In genomic region chr17:3645310-3645709, GRCh38 we compare ENCODE assay signal across 12 cellular contexts. TPM values are rescaled to one million over a fixed set of nuclear protein-coding genes. Genes with fewer than 3 reads are reported as not detected.
DNase-seq lines count a peak whose midpoint lies in the region; ATAC-seq and TF ChIP-seq lines count a peak whose summit lies in the region.
"Had no signal": no experiment of that assay in that cellular context is flagged by ENCODE, and none has a peak within 500 bp of the region (broad histone marks: within the 10 kb centered on the region; RNA-seq: fewer than 3 reads in every experiment).

No MANE protein-coding gene starts in this region.

- peaks cover 42% of the 10 kb centered on the region for H3K4me1 Mint-ChIP-seq in activated CD4-positive, alpha-beta memory T cell treated with anti-CD3 and anti-CD28 coated beads, Interleukin-2, amount 10 ng/mL, durations not matched to agents 7 days and 5 days
- peaks cover 21% of the 10 kb centered on the region for H3K4me1 Mint-ChIP-seq in activated CD4-positive, alpha-beta memory T cell treated with anti-CD3 and anti-CD28 coated beads for 36 hours (ENCODE audit: low read depth)
- H3K4me1 Mint-ChIP-seq in activated B cell treated with CpG ODN at 0.5 μM for 24 hours (peaks cover 30% of the 10 kb centered on the region), memory B cell (peaks cover 17% of the 10 kb centered on the region)

- no peaks in the 10 kb centered on the region for H3K9me3 Mint-ChIP-seq in activated CD4-positive, alpha-beta memory T cell treated with anti-CD3 and anti-CD28 coated beads, Interleukin-2, amount 10 ng/mL, durations not matched to agents 7 days and 5 days
- H3K9me3 Mint-ChIP-seq in activated CD4-positive, alpha-beta memory T cell treated with anti-CD3 and anti-CD28 coated beads for 36 hours: no peaks in the 10 kb centered on the region
- H3K9me3 Mint-ChIP-seq in activated B cell treated with CpG ODN at 0.5 μM for 24 hours (no peaks in the 10 kb centered on the region), memory B cell (no peaks in the 10 kb centered on the region)

- H3K36me3 Mint-ChIP-seq in activated CD4-positive, alpha-beta memory T cell treated with anti-CD3 and anti-CD28 coated beads, Interleukin-2, amount 10 ng/mL, durations not matched to agents 7 days and 5 days (ENCODE audit: low read depth): peaks cover 35% of the 10 kb centered on the region
- H3K36me3 Mint-ChIP-seq in activated CD4-positive, alpha-beta memory T cell treated with anti-CD3 and anti-CD28 coated beads for 36 hours: peaks cover 35% of the 10 kb centered on the region
- peaks cover 26% of the 10 kb centered on the region for H3K36me3 Mint-ChIP-seq in activated B cell treated with CpG ODN at 0.5 μM for 24 hours (ENCODE audit: low read depth)
- peaks cover 6% of the 10 kb centered on the region for H3K36me3 Mint-ChIP-seq in memory B cell

- H3K27ac Mint-ChIP-seq in activated CD4-positive, alpha-beta memory T cell treated with anti-CD3 and anti-CD28 coated beads, Interleukin-2, amount 10 ng/mL, durations not matched to agents 7 days and 5 days: peak overlapping the region; percentile 44
- no peak overlapping the region for H3K27ac Mint-ChIP-seq in activated CD4-positive, alpha-beta memory T cell treated with anti-CD3 and anti-CD28 coated beads for 36 hours
- H3K27ac Mint-ChIP-seq in activated B cell treated with CpG ODN at 0.5 μM for 24 hours (peak overlapping the region; percentile 71), memory B cell (peak overlapping the region; percentile 72)

- H3K4me3 Mint-ChIP-seq in activated CD4-positive, alpha-beta memory T cell treated with anti-CD3 and anti-CD28 coated beads, Interleukin-2, amount 10 ng/mL, durations not matched to agents 7 days and 5 days: no peak overlapping the region
- H3K4me3 Mint-ChIP-seq in activated CD4-positive, alpha-beta memory T cell treated with anti-CD3 and anti-CD28 coated beads for 36 hours: no peak overlapping the region
- H3K4me3 Mint-ChIP-seq in activated B cell treated with CpG ODN at 0.5 μM for 24 hours (no peak overlapping the region), memory B cell (peak overlapping the region; percentile 24)

- no peak for TF ChIP-seq CTCF in activated B cell treated with CpG ODN at 0.5 μM for 24 hours (IDR thresholded peaks at IDR 0.05)

- ATAC-seq in activated B cell treated with CpG ODN at 0.5 μM for 24 hours (ENCODE audit: low read depth) (no peak), memory B cell (ENCODE audit: low read depth) (no peak), HG02798 (IDR thresholded peaks at IDR 0.05; ENCODE audit: poor library complexity, unreplicated experiment) (no peak)
- ATAC-seq: Right ventricle myocardium inferior had no signal

- intact Hi-C loops in activated CD4-positive, alpha-beta memory T cell treated with anti-CD3 and anti-CD28 coated beads for 36 hours (cut with micrococcal nuclease): no loop called here
- intact Hi-C loops in activated B cell treated with CpG ODN at 0.5 μM for 24 hours (cut with micrococcal nuclease): no loop called here

- POLR2A ChIA-PET in activated CD4-positive, alpha-beta memory T cell treated with anti-CD3 and anti-CD28 coated beads, Interleukin-2, amount 10 ng/mL, durations not matched to agents 7 days and 5 days (lab: Charles Lee): no interaction called here
- POLR2A ChIA-PET in activated CD4-positive, alpha-beta memory T cell treated with anti-CD3 and anti-CD28 coated beads for 36 hours (lab: Charles Lee): no interaction called here
- POLR2A ChIA-PET in activated B cell treated with CpG ODN at 0.5 μM for 24 hours (lab: Charles Lee): interaction anchor here (0.7 to 1.0 kb wide), 3 partner anchors 9 to 1574 kb away, joined by 3 to 5 read pairs (median 5); partner anchors contain the start of genes CTNS and SHPK

- CTCF ChIA-PET in activated CD4-positive, alpha-beta memory T cell treated with anti-CD3 and anti-CD28 coated beads, Interleukin-2, amount 10 ng/mL, durations not matched to agents 7 days and 5 days (lab: Charles Lee): interaction anchor here (2.1 kb wide), 1 partner anchor 9 kb away, joined by 8 read pairs; the partner anchor contains the start of genes CTNS and SHPK
- CTCF ChIA-PET in activated CD4-positive, alpha-beta memory T cell treated with anti-CD3 and anti-CD28 coated beads for 36 hours (lab: Charles Lee): interaction anchor here (1.0 kb wide), 1 partner anchor 9 kb away, joined by 5 read pairs; the partner anchor contains the start of genes CTNS and SHPK
- CTCF ChIA-PET in activated B cell treated with CpG ODN at 0.5 μM for 24 hours (lab: Charles Lee): interaction anchor here (0.7 to 1.3 kb wide), 2 partner anchors 17 to 43 kb away, joined by 3 read pairs; no protein-coding TSS in a partner anchor

- DNase-seq in activated CD4-positive, alpha-beta memory T cell treated with anti-CD3 and anti-CD28 coated beads, Interleukin-2, amount 10 ng/mL, durations not matched to agents 7 days and 5 days: no peak
- no peak for DNase-seq in activated CD4-positive, alpha-beta memory T cell treated with anti-CD3 and anti-CD28 coated beads for 36 hours
- DNase-seq in activated B cell treated with CpG ODN at 0.5 μM for 24 hours: no peak
- no peak for DNase-seq in memory B cell (ENCODE audit: low spot score in 2 of 2)
- no peak for DNase-seq in stimulated activated naive CD4-positive, alpha-beta T cell (lab: John Stamatoyannopoulos, UW)
- no peak for DNase-seq in Ammon's horn (ENCODE audit: low spot score)
- DNase-seq: DND-41, GOT3, KG1, NCI-H1694 treated with DMSO at 0.1 percent for 48 hours had no signal

- H3K27me3 Mint-ChIP-seq in activated CD4-positive, alpha-beta memory T cell treated with anti-CD3 and anti-CD28 coated beads, Interleukin-2, amount 10 ng/mL, durations not matched to agents 7 days and 5 days: no peaks in the 10 kb centered on the region
- no peaks in the 10 kb centered on the region for H3K27me3 Mint-ChIP-seq in activated CD4-positive, alpha-beta memory T cell treated with anti-CD3 and anti-CD28 coated beads for 36 hours
- no peaks in the 10 kb centered on the region for H3K27me3 Mint-ChIP-seq in activated B cell treated with CpG ODN at 0.5 μM for 24 hours
- H3K27me3 Mint-ChIP-seq in memory B cell: no peaks in the 10 kb centered on the region

RNA-seq across cellular contexts. Expression of gene CTNS, which starts 8.8 kb away (rescaled TPM):
- 10 to 100 TPM; 24.5 to 26.5 TPM for total RNA-seq in activated CD4-positive, alpha-beta memory T cell treated with anti-CD3 and anti-CD28 coated beads, Interleukin-2, amount 10 ng/mL, durations not matched to agents 7 days and 5 days
- total RNA-seq in activated CD4-positive, alpha-beta memory T cell treated with anti-CD3 and anti-CD28 coated beads for 36 hours: 10 to 100 TPM; 17.7 to 19.8 TPM
- total RNA-seq in activated B cell treated with CpG ODN at 0.5 μM for 24 hours: 12.8 and 13.5 TPM in 2 replicates

RNA-seq across cellular contexts. Expression of gene SHPK, which starts 9.3 kb away (rescaled TPM):
- 10 to 100 TPM; 10.4 TPM for total RNA-seq in activated CD4-positive, alpha-beta memory T cell treated with anti-CD3 and anti-CD28 coated beads, Interleukin-2, amount 10 ng/mL, durations not matched to agents 7 days and 5 days
- 10 to 100 TPM; 12.3 to 12.4 TPM for total RNA-seq in activated CD4-positive, alpha-beta memory T cell treated with anti-CD3 and anti-CD28 coated beads for 36 hours
- 8.1 and 9.5 TPM in 2 replicates for total RNA-seq in activated B cell treated with CpG ODN at 0.5 μM for 24 hours

RNA-seq across cellular contexts. Expression of gene TAX1BP3, which starts 23.1 kb away (rescaled TPM):
- total RNA-seq in activated CD4-positive, alpha-beta memory T cell treated with anti-CD3 and anti-CD28 coated beads, Interleukin-2, amount 10 ng/mL, durations not matched to agents 7 days and 5 days: 10 to 100 TPM; 23.2 to 25.0 TPM
- 10 to 100 TPM; 23.7 to 24.5 TPM for total RNA-seq in activated CD4-positive, alpha-beta memory T cell treated with anti-CD3 and anti-CD28 coated beads for 36 hours
- total RNA-seq in activated B cell treated with CpG ODN at 0.5 μM for 24 hours: 15.1 and 16.4 TPM in 2 replicates

RNA-seq across cellular contexts. Expression of gene EMC6, which starts 23.3 kb away (rescaled TPM):
- 10 to 100 TPM; 40.4 to 41.6 TPM for total RNA-seq in activated CD4-positive, alpha-beta memory T cell treated with anti-CD3 and anti-CD28 coated beads, Interleukin-2, amount 10 ng/mL, durations not matched to agents 7 days and 5 days
- total RNA-seq in activated CD4-positive, alpha-beta memory T cell treated with anti-CD3 and anti-CD28 coated beads for 36 hours: 10 to 100 TPM; 49.3 to 55.4 TPM
- total RNA-seq in activated B cell treated with CpG ODN at 0.5 μM for 24 hours: 33.8 and 38.0 TPM in 2 replicates

RNA-seq across cellular contexts. Expression of gene TRPV1, which starts 36.1 kb away (rescaled TPM):
- 1 to 10 TPM; 3.8 to 5.1 TPM for total RNA-seq in activated CD4-positive, alpha-beta memory T cell treated with anti-CD3 and anti-CD28 coated beads, Interleukin-2, amount 10 ng/mL, durations not matched to agents 7 days and 5 days
- total RNA-seq in activated CD4-positive, alpha-beta memory T cell treated with anti-CD3 and anti-CD28 coated beads for 36 hours: 1 to 10 TPM; 2.9 to 3.0 TPM
- total RNA-seq in activated B cell treated with CpG ODN at 0.5 μM for 24 hours: 3.2 and 5.4 TPM in 2 replicates
